1 cellular context compared by ENCODE assay signal in the genomic region with DNA sequence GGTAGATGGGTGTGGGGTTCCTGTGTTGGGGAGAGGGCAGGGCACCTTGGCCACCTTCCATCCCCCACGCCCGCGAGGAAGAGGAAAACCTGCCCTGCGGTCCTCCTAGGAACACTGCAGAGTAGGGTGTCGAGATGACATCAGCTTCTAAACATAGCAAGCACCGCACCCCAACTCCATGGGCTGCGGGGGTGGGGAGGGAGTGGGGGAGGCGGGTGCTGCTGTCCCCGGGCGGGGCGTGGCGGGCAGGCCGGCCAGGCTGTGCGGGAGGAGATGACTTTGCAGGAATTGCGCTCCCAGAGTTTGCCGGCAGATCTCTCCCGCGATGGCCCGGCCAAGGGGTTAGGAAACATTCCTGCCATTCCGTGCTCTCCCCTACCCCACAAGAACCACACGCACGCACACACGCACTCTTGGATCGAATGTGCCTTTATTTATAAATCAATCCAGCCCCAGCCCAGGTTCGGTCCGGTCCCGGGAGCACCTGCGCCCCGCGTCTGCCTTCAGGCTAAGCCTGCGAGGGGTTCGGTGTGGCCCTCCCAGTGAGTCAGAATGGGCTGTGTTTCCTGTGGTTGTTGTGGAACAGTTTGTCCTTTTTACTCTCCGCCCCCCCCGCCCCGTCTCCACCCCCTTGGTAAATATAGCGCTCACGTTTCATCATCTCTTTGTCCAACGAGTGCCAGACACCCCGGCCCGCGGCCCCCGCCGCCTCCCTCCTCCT.
A peak's percentile ranks its signal among the peaks of the same experiment; 100 is the strongest.
TF ChIP-seq lines count a peak whose summit lies in the region.

No MANE protein-coding gene starts in this region.

TF ChIP-seq in H1, 55 proteins besides CTCF, POLR2A, EP300 and RAD21:
- peak; percentile 68 for TF ChIP-seq KDM4A (IDR thresholded peaks at IDR 0.05; ENCODE audit: low read depth, low read length, severe bottlenecking)
- TF ChIP-seq SUZ12 (IDR thresholded peaks at IDR 0.05; ENCODE audit: low read length): peak; percentile 44; the same call in 1 of the 2 replicates
- no peak for TF ChIP-seq KDM5A (IDR thresholded peaks at IDR 0.05; ENCODE audit: low read length)
- TF ChIP-seq MAFK (IDR thresholded peaks at IDR 0.05; ENCODE audit: low read depth, low read length): peak; percentile 20; the same call in 1 of the 2 replicates
- peak; percentile 22; the same call in 1 of the 2 replicates for TF ChIP-seq PHF8 (conservative IDR thresholded peaks at IDR 0.05; ENCODE audit: low read depth, low read length)
- 0 out of 2 replicates have a peak, but pooled peaks have one; percentile 3 for TF ChIP-seq JUND (IDR thresholded peaks at IDR 0.05; ENCODE audit: low read length)
- TF ChIP-seq EGR1 (IDR thresholded peaks at IDR 0.05; ENCODE audit: borderline replicate concordance, low read depth, low read length): no peak
- TF ChIP-seq RNF2 (IDR thresholded peaks at IDR 0.05; ENCODE audit: borderline replicate concordance, low read depth, low read length, missing control alignments, poor library complexity, severe bottlenecking): peak; percentile 44
- TF ChIP-seq TEAD4 (IDR thresholded peaks at IDR 0.05; ENCODE audit: low read depth, low read length): peak; percentile 90
- no peak for TF ChIP-seq KDM1A (IDR thresholded peaks at IDR 0.05; ENCODE audit: borderline replicate concordance, low read length)
- peak; percentile 41 for TF ChIP-seq SAP30 (IDR thresholded peaks at IDR 0.05; ENCODE audit: insufficient read depth, insufficient replicate concordance, low read length)
- TF ChIP-seq TAF1 (IDR thresholded peaks at IDR 0.05; ENCODE audit: low read depth, low read length): 0 out of 2 replicates have a peak, but pooled peaks have one; percentile 3
